ENCODE assay signal across 2 cellular contexts in genomic region chr1:153984125-153984899, GRCh38.
TF ChIP-seq lines count a peak whose summit lies in the region.

No MANE protein-coding gene starts in this region.

TF ChIP-seq in SK-N-SH, 30 proteins besides CTCF, POLR2A, EP300 and RAD21:
- no peak for TF ChIP-seq NRF1 (IDR thresholded peaks at IDR 0.05; ENCODE audit: low read depth, low read length)
- TF ChIP-seq IRF3 (IDR thresholded peaks at IDR 0.05; ENCODE audit: low read depth, low read length): no peak
- TF ChIP-seq TCF12 (IDR thresholded peaks at IDR 0.05): no peak
- no peak for TF ChIP-seq REST (IDR thresholded peaks at IDR 0.05; ENCODE audit: low read depth, low read length)
- TF ChIP-seq GABPA (IDR thresholded peaks at IDR 0.05; ENCODE audit: low read depth): no peak
- TF ChIP-seq MAX (IDR thresholded peaks at IDR 0.05; ENCODE audit: low read depth): no peak
- no peak for TF ChIP-seq FOXJ3 (CRISPR knock-in tag; IDR thresholded peaks at IDR 0.05)
- TF ChIP-seq TAF1 (IDR thresholded peaks at IDR 0.05; ENCODE audit: borderline replicate concordance, low read depth, low read length): no peak
- no peak for TF ChIP-seq TEAD4 (IDR thresholded peaks at IDR 0.05; ENCODE audit: borderline replicate concordance, insufficient read depth)
- no peak for TF ChIP-seq YY1 (IDR thresholded peaks at IDR 0.05; ENCODE audit: low read depth)
- no peak for TF ChIP-seq GATA2 (CRISPR knock-in tag; IDR thresholded peaks at IDR 0.05)
- no peak for TF ChIP-seq FOXM1 (IDR thresholded peaks at IDR 0.05; ENCODE audit: low read depth)
- no peak for TF ChIP-seq USF1 (IDR thresholded peaks at IDR 0.05; ENCODE audit: borderline replicate concordance, low read depth)
- no peak for TF ChIP-seq SIN3A (IDR thresholded peaks at IDR 0.05; ENCODE audit: borderline replicate concordance, low read depth, low read length)
- no peak for TF ChIP-seq RFX5 (IDR thresholded peaks at IDR 0.05; ENCODE audit: low read length)

TF ChIP-seq in SK-N-SH treated with all-trans-retinoic acid at 6 μM for 48 hours, 23 proteins besides CTCF, POLR2A, EP300 and RAD21:
- TF ChIP-seq RARB (CRISPR knock-in tag; IDR thresholded peaks at IDR 0.05) (no peak), PPARA (CRISPR knock-in tag; IDR thresholded peaks at IDR 0.05; ENCODE audit: borderline replicate concordance) (no peak), ZNF565 (CRISPR knock-in tag; conservative IDR thresholded peaks at IDR 0.05; ENCODE audit: low read depth) (no peak), ZNF8 (CRISPR knock-in tag; IDR thresholded peaks at IDR 0.05) (no peak), SNAI2 (CRISPR knock-in tag; IDR thresholded peaks at IDR 0.05) (no peak), ZNF70 (CRISPR knock-in tag; IDR thresholded peaks at IDR 0.05) (no peak), BACH2 (CRISPR knock-in tag; IDR thresholded peaks at IDR 0.05; ENCODE audit: borderline replicate concordance) (no peak), GLIS3 (CRISPR knock-in tag; IDR thresholded peaks at IDR 0.05) (no peak), OSR1 (CRISPR knock-in tag; IDR thresholded peaks at IDR 0.05) (no peak), CSRNP3 (CRISPR knock-in tag; IDR thresholded peaks at IDR 0.05) (no peak), POU6F1 (CRISPR knock-in tag; IDR thresholded peaks at IDR 0.05; ENCODE audit: borderline replicate concordance, low read depth) (no peak), ARNTL (CRISPR knock-in tag; IDR thresholded peaks at IDR 0.05; ENCODE audit: borderline replicate concordance, low read depth) (no peak), PATZ1 (CRISPR knock-in tag; IDR thresholded peaks at IDR 0.05; ENCODE audit: borderline replicate concordance) (no peak)
